ENCODE assay signal across 25 cellular contexts in genomic region chr18:74669136-74669798, GRCh38.
"Had no signal": no experiment of that assay in that cellular context is flagged by ENCODE, and none has a peak within 500 bp of the region (broad histone marks: within the 10 kb centered on the region; RNA-seq: fewer than 3 reads in every experiment).

No MANE protein-coding gene starts in this region.

- H3K4me1 ChIP-seq: Peyer's patch had no signal

- H3K36me3 ChIP-seq: brain microvascular endothelial cell, cardiac muscle cell, MG63, Peyer's patch had no signal

- H3K27ac ChIP-seq: brain microvascular endothelial cell, cardiac muscle cell, Peyer's patch, RWPE1 had no signal

- H3K4me3 Mint-ChIP-seq: activated CD4-positive, alpha-beta memory T cell treated with anti-CD3 and anti-CD28 coated beads, Interleukin-2, amount 10 ng/mL, durations not matched to agents 7 days and 5 days; activated naive CD4-positive, alpha-beta T cell treated with anti-CD3 and anti-CD28 coated beads for 36 hours; activated naive CD8-positive, alpha-beta T cell; activated T-helper 17 cell treated with anti-CD3 and anti-CD28 coated beads, Interleukin-2, amount 50 U/mL, for 72 hours had no signal

- H3K27ac Mint-ChIP-seq: activated CD4-positive, alpha-beta memory T cell treated with anti-CD3 and anti-CD28 coated beads, Interleukin-2, amount 10 ng/mL, durations not matched to agents 7 days and 5 days; activated naive CD4-positive, alpha-beta T cell treated with anti-CD3 and anti-CD28 coated beads for 36 hours; activated naive CD8-positive, alpha-beta T cell; activated T-helper 17 cell treated with anti-CD3 and anti-CD28 coated beads, Interleukin-2, amount 50 U/mL, for 72 hours had no signal

- H3K9me3 ChIP-seq: MG63, Peyer's patch had no signal

- ATAC-seq: activated T-helper 17 cell treated with anti-CD3 and anti-CD28 coated beads, Interleukin-2, amount 50 U/mL, for 72 hours had no signal

- DNase-seq: activated CD4-positive, alpha-beta memory T cell treated with anti-CD3 and anti-CD28 coated beads, Interleukin-2, amount 10 ng/mL, durations not matched to agents 7 days and 5 days; activated CD4-positive, alpha-beta T cell treated with anti-CD3 and anti-CD28 coated beads, Interleukin-2, amount 50 U/mL, for 1 hour; activated CD4-positive, CD25-positive, alpha-beta regulatory T cell; activated gamma-delta T cell; activated naive CD4-positive, alpha-beta T cell treated with anti-CD3 and anti-CD28 coated beads for 36 hours; activated T-cell treated with anti-CD3 and anti-CD28 coated beads for 4 hours; activated T-cell treated with anti-CD3 and anti-CD28 coated beads, Interleukin-2, amount 50 U/mL, for 48 hours; amygdala; brain microvascular endothelial cell; MG63; MV-4-11; NCI-H1092 treated with DMSO at 0.1 percent for 48 hours; NCI-H1417 treated with DMSO at 0.1 percent for 48 hours; NCI-H1694 treated with DMSO at 0.1 percent for 48 hours; NCI-H2029 treated with DMSO at 0.1 percent for 48 hours; NCI-H510A treated with DMSO at 0.1 percent for 48 hours; NCI-H69; Peyer's patch; SHP77; T-helper 2 cell; T1000 had no signal

- H3K27me3 Mint-ChIP-seq: activated CD4-positive, alpha-beta memory T cell treated with anti-CD3 and anti-CD28 coated beads, Interleukin-2, amount 10 ng/mL, durations not matched to agents 7 days and 5 days; activated naive CD8-positive, alpha-beta T cell; activated T-helper 17 cell treated with anti-CD3 and anti-CD28 coated beads, Interleukin-2, amount 50 U/mL, for 72 hours had no signal

- H3K27me3 ChIP-seq: brain microvascular endothelial cell, cardiac muscle cell, MG63, Peyer's patch had no signal

- H3K4me3 ChIP-seq: cardiac muscle cell, MG63, Peyer's patch had no signal
